8 cellular contexts compared by ENCODE assay signal in genomic region chr16:70251651-70252354, GRCh38. TPM values are rescaled to one million over a fixed set of nuclear protein-coding genes. Genes with fewer than 3 reads are reported as not detected.
DNase-seq lines count a peak whose midpoint lies in the region; ATAC-seq, FAIRE-seq and TF ChIP-seq lines count a peak whose summit lies in the region.

Gene EXOSC6, minus strand, starts transcription at chr16:70251940. Its CDS starts 40 bp downstream, at chr16:70251900.

- peak within 1 kb of the TSS; percentile 74 to 78 for H3K27ac Mint-ChIP-seq in natural killer cell treated with Interleukin-12 subunit alpha and Interleukin-12 subunit beta and Interleukin-15 and Interleukin-18, amount 100 ng/mL, for 72 hours

- H3K4me1 ChIP-seq in ES-I3 (ENCODE audit: insufficient read depth, low read length): no peaks in the 10 kb centered on the region

- peak; percentile 95 for TF ChIP-seq CTCF in LNCaP clone FGC (IDR thresholded peaks at IDR 0.05; ENCODE audit: control insufficient read depth, extremely low read depth, insufficient read depth)

- peak; percentile 96 for DNase-seq in H54 (ENCODE audit: insufficient read length, low spot score)
- DNase-seq in LNCaP clone FGC (ENCODE audit: low read depth): peak; percentile 77
- peak; percentile 98 for DNase-seq in RPMI8226
- DNase-seq in activated T-helper 1 cell treated with anti-CD3 and anti-CD28 coated beads, Interleukin-2, amount 50 U/mL, for 16 hours (ENCODE audit: low read depth in 1 of 2, low spot score in 1 of 2): peak; percentile 84 to 89
- peak; percentile 85 for DNase-seq in fibroblast of peridontal ligament (ENCODE audit: extremely low read depth)
- DNase-seq in natural killer cell treated with Interleukin-12 subunit alpha and Interleukin-12 subunit beta and Interleukin-15 and Interleukin-18, amount 100 ng/mL, for 72 hours (ENCODE audit: low spot score): peak; percentile 95
- peak; percentile 90 for DNase-seq in stimulated activated naive CD4-positive, alpha-beta T cell treated with Interleukin-2 at 50 U/mL for 16 hours (lab: John Stamatoyannopoulos, UW)

- TF ChIP-seq POLR2A in H54 (IDR thresholded peaks at IDR 0.05; ENCODE audit: low read depth, low read length): peak; percentile 78

- peak within 1 kb of the TSS; percentile 86 for H3K4me3 Mint-ChIP-seq in natural killer cell treated with Interleukin-12 subunit alpha and Interleukin-12 subunit beta and Interleukin-15 and Interleukin-18, amount 100 ng/mL, for 72 hours

- no peaks in the 10 kb centered on the region for H3K9me3 Mint-ChIP-seq in natural killer cell treated with Interleukin-12 subunit alpha and Interleukin-12 subunit beta and Interleukin-15 and Interleukin-18, amount 100 ng/mL, for 72 hours

- peak; percentile 95 to 96 for ATAC-seq in natural killer cell treated with Interleukin-12 subunit alpha and Interleukin-12 subunit beta and Interleukin-15 and Interleukin-18, amount 100 ng/mL, for 72 hours

- H3K9ac ChIP-seq in ES-I3 (ENCODE audit: low read depth, low read length): peak within 1 kb of the TSS; percentile 66

- H3K36me3 Mint-ChIP-seq in natural killer cell treated with Interleukin-12 subunit alpha and Interleukin-12 subunit beta and Interleukin-15 and Interleukin-18, amount 100 ng/mL, for 72 hours: no peaks in the 10 kb centered on the region

- peaks cover 26% of the 10 kb centered on the region for H3K36me3 ChIP-seq in ES-I3 (ENCODE audit: insufficient read depth, low read length)

- peak; percentile 62 for FAIRE-seq in H54 (lab: Jason Lieb, UNC)

- no peaks in the 10 kb centered on the region for H3K27me3 Mint-ChIP-seq in natural killer cell treated with Interleukin-12 subunit alpha and Interleukin-12 subunit beta and Interleukin-15 and Interleukin-18, amount 100 ng/mL, for 72 hours

- peaks cover 8 to 14% of the 10 kb centered on the region in 2 donors for H3K4me1 Mint-ChIP-seq in natural killer cell treated with Interleukin-12 subunit alpha and Interleukin-12 subunit beta and Interleukin-15 and Interleukin-18, amount 100 ng/mL, for 72 hours (ENCODE audit: low read depth in 2 of 2)

- H3K4me3 ChIP-seq in LNCaP clone FGC (ENCODE audit: low read depth, low read length): peak within 1 kb of the TSS; percentile 62

- no peaks in the 10 kb centered on the region for H3K9me3 ChIP-seq in ES-I3 (ENCODE audit: control insufficient read depth, insufficient read depth, low read length)

RNA-seq across cellular contexts. Expression of gene EXOSC6, which starts in this region (rescaled TPM):
- 10 to 100 TPM; 29.0 to 57.0 TPM for total RNA-seq in natural killer cell treated with Interleukin-12 subunit alpha and Interleukin-12 subunit beta and Interleukin-15 and Interleukin-18, amount 100 ng/mL, for 72 hours

Comparison
In these comparisons a context has a peak if more than half of its experiments do, and no peak if none do; other contexts are left out.
1. Peak in every context shown above with its lines: DNase-seq, ATAC-seq and H3K4me3 ChIP-seq.